Comparison of ENCODE assay signal across 23 cellular contexts in genomic region chr3:124588794-124589193, GRCh38.
A peak's percentile ranks its signal among the peaks of the same experiment; 100 is the strongest.
DNase-seq lines count a peak whose midpoint lies in the region; ATAC-seq lines count a peak whose summit lies in the region.
"Had no signal": no experiment of that assay in that cellular context is flagged by ENCODE, and none has a peak within 500 bp of the region (broad histone marks: within the 10 kb centered on the region; RNA-seq: fewer than 3 reads in every experiment).

No MANE protein-coding gene starts in this region.

- POLR2A ChIA-PET in activated CD4-positive, alpha-beta T cell treated with anti-CD3 and anti-CD28 coated beads for 36 hours (lab: Charles Lee) = interaction anchor here (1.0 kb wide), 1 partner anchor 51 kb away, joined by 6 read pairs; no protein-coding TSS in a partner anchor

- peaks cover 48% of the 10 kb centered on the region for H3K4me1 Mint-ChIP-seq in activated CD4-positive, alpha-beta T cell treated with anti-CD3 and anti-CD28 coated beads for 36 hours
- H3K4me1 Mint-ChIP-seq in stimulated activated naive CD8-positive, alpha-beta T cell treated with anti-CD3 and anti-CD28 coated beads, Interleukin-15, amount 100 ng/mL, for 72 hours = peaks cover 56% of the 10 kb centered on the region

- no peaks in the 10 kb centered on the region for H3K36me3 Mint-ChIP-seq in activated CD4-positive, alpha-beta T cell treated with anti-CD3 and anti-CD28 coated beads for 36 hours (ENCODE audit: low read depth)
- H3K36me3 Mint-ChIP-seq: CD8-positive, alpha-beta T cell had no signal

- peak overlapping the region; percentile 37 for H3K27ac Mint-ChIP-seq in activated CD4-positive, alpha-beta T cell treated with anti-CD3 and anti-CD28 coated beads for 36 hours
- H3K27ac Mint-ChIP-seq in stimulated activated naive CD8-positive, alpha-beta T cell treated with anti-CD3 and anti-CD28 coated beads, Interleukin-15, amount 100 ng/mL, for 72 hours = no peak overlapping the region
- H3K27ac Mint-ChIP-seq: B cell; CD8-positive, alpha-beta T cell; GM23338; H9; HFFc6 had no signal

- peak; percentile 56 for ATAC-seq in activated CD4-positive, alpha-beta T cell treated with anti-CD3 and anti-CD28 coated beads for 36 hours
- ATAC-seq in stimulated activated naive CD8-positive, alpha-beta T cell treated with anti-CD3 and anti-CD28 coated beads, Interleukin-15, amount 100 ng/mL, for 72 hours = peak; percentile 66
- no peak for ATAC-seq in stimulated activated naive CD8-positive, alpha-beta T cell treated with anti-CD3 and anti-CD28 coated beads, Interleukin-15, Interleukin-2, amounts not matched to agents 100 U/mL and 50 U/mL, for 24 hours
- ATAC-seq in esophagus mucosa (peak; percentile 53), GM18870 (IDR thresholded peaks at IDR 0.05; ENCODE audit: unreplicated experiment) (no peak), left lobe of liver (no peak)
- ATAC-seq: CD8-positive, alpha-beta T cell; GM23338; PC-3 had no signal

- DNase-seq in activated CD4-positive, alpha-beta T cell treated with anti-CD3 and anti-CD28 coated beads for 36 hours = no peak
- DNase-seq in activated CD4-positive, alpha-beta T cell treated with anti-CD3 and anti-CD28 coated beads, Interleukin-2, amount 50 U/mL, for 48 hours = no peak
- no peak for DNase-seq in stimulated activated naive CD8-positive, alpha-beta T cell treated with anti-CD3 and anti-CD28 coated beads, Interleukin-15, amount 100 ng/mL, for 72 hours
- DNase-seq in stimulated activated naive CD8-positive, alpha-beta T cell treated with anti-CD3 and anti-CD28 coated beads, Interleukin-15, Interleukin-2, amounts not matched to agents 100 U/mL and 50 U/mL, for 24 hours = no peak
- DNase-seq in left lobe of liver (ENCODE audit: low spot score) = no peak
- DNase-seq: CD8-positive, alpha-beta T cell; DMS79 treated with DMSO at 0.1 percent for 48 hours; H9; HFFc6; KBM-7; MV-4-11; NCI-H1105; NCI-H146; NCI-H2029; NCI-H446 treated with DMSO at 0.1 percent for 48 hours; NCI-H526; NCI-H82; NK-92 treated with Interleukin-12 subunit alpha and Interleukin-12 subunit beta, amount 100 ng/mL, for 24 hours; PC-3 had no signal

- H3K27me3 Mint-ChIP-seq in activated CD4-positive, alpha-beta T cell treated with anti-CD3 and anti-CD28 coated beads for 36 hours = peaks cover 43% of the 10 kb centered on the region
- H3K27me3 Mint-ChIP-seq in stimulated activated naive CD8-positive, alpha-beta T cell treated with anti-CD3 and anti-CD28 coated beads, Interleukin-15, amount 100 ng/mL, for 72 hours = peaks cover 64% of the 10 kb centered on the region

- CTCF ChIA-PET in activated CD4-positive, alpha-beta T cell treated with anti-CD3 and anti-CD28 coated beads for 36 hours (lab: Charles Lee) = interaction anchor here (0.6 kb wide), 1 partner anchor 171 kb away, joined by 3 read pairs; no protein-coding TSS in a partner anchor

- H3K4me3 Mint-ChIP-seq in activated CD4-positive, alpha-beta T cell treated with anti-CD3 and anti-CD28 coated beads for 36 hours = no peak overlapping the region
- no peak overlapping the region for H3K4me3 Mint-ChIP-seq in stimulated activated naive CD8-positive, alpha-beta T cell treated with anti-CD3 and anti-CD28 coated beads, Interleukin-15, amount 100 ng/mL, for 72 hours
- H3K4me3 Mint-ChIP-seq: B cell; CD8-positive, alpha-beta T cell; GM23338; H9; HFFc6 had no signal

- intact Hi-C loops in activated CD4-positive, alpha-beta T cell treated with anti-CD3 and anti-CD28 coated beads for 36 hours (cut with DNase I, micrococcal nuclease) = no loop called here

- H3K9me3 Mint-ChIP-seq in activated CD4-positive, alpha-beta T cell treated with anti-CD3 and anti-CD28 coated beads for 36 hours (ENCODE audit: low read depth) = no peaks in the 10 kb centered on the region
- H3K9me3 Mint-ChIP-seq in stimulated activated naive CD8-positive, alpha-beta T cell treated with anti-CD3 and anti-CD28 coated beads, Interleukin-15, amount 100 ng/mL, for 72 hours = no peaks in the 10 kb centered on the region
- H3K9me3 Mint-ChIP-seq: CD8-positive, alpha-beta T cell; GM23338; H9; HFFc6 had no signal

Comparison
In these comparisons a context has a peak if more than half of its experiments do, and no peak if none do; other contexts are left out.
1. ATAC-seq: peak in activated CD4-positive, alpha-beta T cell treated with anti-CD3 and anti-CD28 coated beads for 36 hours (single experiment), stimulated activated naive CD8-positive, alpha-beta T cell treated with anti-CD3 and anti-CD28 coated beads, Interleukin-15, amount 100 ng/mL, for 72 hours (single experiment) and esophagus mucosa (single experiment); none in stimulated activated naive CD8-positive, alpha-beta T cell treated with anti-CD3 and anti-CD28 coated beads, Interleukin-15, Interleukin-2, amounts not matched to agents 100 U/mL and 50 U/mL, for 24 hours (single experiment), GM18870 (single experiment) and left lobe of liver (single experiment).